7 cellular contexts compared by ENCODE assay signal in the genomic region with DNA sequence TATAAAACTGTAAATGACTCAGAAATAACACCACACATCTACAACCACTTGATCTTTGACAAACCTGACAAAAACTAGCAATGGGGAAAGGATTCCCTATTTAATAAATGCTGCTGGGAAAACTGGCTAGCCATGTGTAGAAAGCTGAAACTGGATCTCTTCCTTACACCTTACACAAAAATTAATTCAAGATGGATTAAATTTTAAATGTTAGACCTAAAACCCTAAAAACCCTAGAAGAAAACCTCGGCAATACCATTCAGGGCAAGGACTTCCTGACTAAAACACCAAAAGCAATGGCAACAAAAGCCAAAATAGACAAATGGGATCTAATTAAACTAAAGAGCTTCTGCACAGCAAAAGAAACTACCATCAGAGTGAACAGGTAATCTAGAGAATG.
DNase-seq lines count a peak whose midpoint lies in the region; TF ChIP-seq lines count a peak whose summit lies in the region.
"Not testable (repeated sequence)": the region's sequence is repeated elsewhere in the genome, so short reads cannot be mapped to it uniquely, and the experiment has no call there.

No MANE protein-coding gene starts in this region.

- not testable (repeated sequence) for H3K36me3 Mint-ChIP-seq in glutamatergic neuron (ENCODE audit: unreplicated experiment); neural crest cell (ENCODE audit: low read depth)

- H3K9me3 Mint-ChIP-seq in glutamatergic neuron (ENCODE audit: unreplicated experiment); neural crest cell: not testable (repeated sequence)

- not testable (repeated sequence) for H3K4me3 Mint-ChIP-seq in glutamatergic neuron (ENCODE audit: unreplicated experiment); neural crest cell

- DNase-seq in EH (ENCODE audit: low read depth) (peak; percentile 45), NCI-H1048 (lab: John Stamatoyannopoulos, UW) (peak; percentile 77), NCI-H2196 (lab: John Stamatoyannopoulos, UW; ENCODE audit: unreplicated experiment) (peak; percentile 76), NCI-H82 (lab: John Stamatoyannopoulos, UW) (peak; percentile 33), amniotic stem cell (lab: John Stamatoyannopoulos, UW) (peak; percentile 1)
- DNase-seq in glutamatergic neuron; neural crest cell (ENCODE audit: low read depth, low spot score): not testable (repeated sequence)

- TF ChIP-seq CTCF in glutamatergic neuron (IDR thresholded peaks at IDR 0.05; ENCODE audit: partially characterized antibody, unreplicated experiment); neural crest cell (conservative IDR thresholded peaks at IDR 0.05): not testable (repeated sequence)

- H3K27ac Mint-ChIP-seq in glutamatergic neuron (ENCODE audit: unreplicated experiment) (peak overlapping the region; percentile 34), neural crest cell (ENCODE audit: unreplicated experiment) (peak overlapping the region; percentile 8)

- H3K27me3 Mint-ChIP-seq in glutamatergic neuron (ENCODE audit: unreplicated experiment); neural crest cell (ENCODE audit: low read depth): not testable (repeated sequence)

- H3K4me1 Mint-ChIP-seq in glutamatergic neuron (ENCODE audit: low read depth, unreplicated experiment) = peaks cover 13% of the 10 kb centered on the region
- not testable (repeated sequence) for H3K4me1 Mint-ChIP-seq in neural crest cell
